8 cellular contexts compared by ENCODE assay signal in genomic region chr5:8458038-8458383, GRCh38.
DNase-seq lines count a peak whose midpoint lies in the region; ATAC-seq and TF ChIP-seq lines count a peak whose summit lies in the region.

No MANE protein-coding gene starts in this region.

- H3K9me3 Mint-ChIP-seq in CD8-positive, alpha-beta T cell = peaks cover under 1% of the 10 kb centered on the region

- CTCF ChIA-PET in CD8-positive, alpha-beta T cell (lab: Charles Lee) = no interaction called here

- H3K27me3 Mint-ChIP-seq in CD8-positive, alpha-beta T cell (ENCODE audit: low read depth) = no peaks in the 10 kb centered on the region

- DNase-seq in CD8-positive, alpha-beta T cell = no peak
- DNase-seq in lung (ENCODE audit: low spot score) = no peak
- no peak for DNase-seq in superior temporal gyrus (ENCODE audit: extremely low spot score)
- DNase-seq in sciatic nerve (ENCODE audit: low spot score) = no peak
- no peak for DNase-seq in NAMALWA (ENCODE audit: low spot score)

- ATAC-seq in CD8-positive, alpha-beta T cell = peak; percentile 11
- ATAC-seq in GM21423 (IDR thresholded peaks at IDR 0.05; ENCODE audit: unreplicated experiment) (peak; percentile 23), lung (ENCODE audit: insufficient read depth, low FRiP score) (peak; percentile 6), sciatic nerve (no peak)

- 32 to 44% methylated on average over 16 to 22 of the region's 22 CpGs for WGBS in lung, 2 donors

- peaks cover 4% of the 10 kb centered on the region for H3K36me3 Mint-ChIP-seq in CD8-positive, alpha-beta T cell

- H3K9me3 ChIP-seq in CD8-positive, alpha-beta T cell (ENCODE audit: low read length) = no peaks in the 10 kb centered on the region
- H3K9me3 ChIP-seq in Loucy (ENCODE audit: insufficient read depth, low read depth, low read length) (no peaks in the 10 kb centered on the region), lung (ENCODE audit: control insufficient read depth in 2 of 2, insufficient read depth in 1 of 2, low read length in 1 of 2) (no peaks in the 10 kb centered on the region)

- peaks cover 7% of the 10 kb centered on the region for H3K4me1 ChIP-seq in CD8-positive, alpha-beta T cell (ENCODE audit: insufficient read depth, low read length)
- H3K4me1 ChIP-seq in Loucy (ENCODE audit: insufficient read depth, low read length, poor library complexity, severe bottlenecking) (no peaks in the 10 kb centered on the region), lung (ENCODE audit: control insufficient read depth in 2 of 2, insufficient read depth in 2 of 2, low read length in 2 of 2) (peaks cover 0 to 6% of the 10 kb centered on the region in 2 donors)

- no peaks in the 10 kb centered on the region for H4K20me1 ChIP-seq in Loucy (ENCODE audit: insufficient read depth, low read length, poor library complexity, severe bottlenecking)

- no peak for TF ChIP-seq CTCF in CD8-positive, alpha-beta T cell (IDR thresholded peaks at IDR 0.05)
- TF ChIP-seq CTCF in Loucy (conservative IDR thresholded peaks at IDR 0.05; ENCODE audit: low read length) (no peak), lung (IDR thresholded peaks at IDR 0.05; ENCODE audit: control extremely low read depth, extremely low read depth) (no peak)

- H3K4me1 Mint-ChIP-seq in CD8-positive, alpha-beta T cell (ENCODE audit: low read depth) = peaks cover 17% of the 10 kb centered on the region

- no peak overlapping the region for H3K9ac ChIP-seq in Loucy (ENCODE audit: low read depth, low read length, poor library complexity, severe bottlenecking)

- H3F3A ChIP-seq in Loucy (ENCODE audit: low read depth) = no peaks in the 10 kb centered on the region

- H3K4me3 Mint-ChIP-seq in CD8-positive, alpha-beta T cell = peak overlapping the region; percentile 83

- peak overlapping the region; percentile 73 for H3K27ac Mint-ChIP-seq in CD8-positive, alpha-beta T cell

- intact Hi-C loops in CD8-positive, alpha-beta T cell (cut with DNase I, micrococcal nuclease) = loop anchor here in 1 of 2 experiments (5.0 kb wide), 1 partner anchor 591 kb away; the partner anchor contains the start of genes FASTKD3 and MTRR
- intact Hi-C loops in sciatic nerve (cut with DNase I) = no loop called here

- H3K79me2 ChIP-seq in Loucy (ENCODE audit: insufficient read depth, low read length) = no peaks in the 10 kb centered on the region

- peak overlapping the region; percentile 38 for H3K27ac ChIP-seq in CD8-positive, alpha-beta T cell (ENCODE audit: low read depth, low read length)
- H3K27ac ChIP-seq in cingulate gyrus (ENCODE audit: low read depth, low read length) (peak overlapping the region; percentile 56), lung (ENCODE audit: low read depth in 1 of 2, low read length in 1 of 2) (peak overlapping the region; percentile 89 to 95)

- H3K4me3 ChIP-seq in CD8-positive, alpha-beta T cell (ENCODE audit: low read depth, low read length) = peak overlapping the region; percentile 75
- H3K4me3 ChIP-seq in Loucy (ENCODE audit: low read length, poor library complexity, severe bottlenecking) (peak overlapping the region; percentile 39), lung (peak overlapping the region; percentile 82)

- no peaks in the 10 kb centered on the region for H3K9me2 ChIP-seq in Loucy (replicated peaks; ENCODE audit: low read depth, low read length)

- no peak overlapping the region for H3K4me2 ChIP-seq in Loucy (ENCODE audit: low read depth, low read length, poor library complexity, severe bottlenecking)

- no peaks in the 10 kb centered on the region for H3K27me3 ChIP-seq in CD8-positive, alpha-beta T cell (ENCODE audit: insufficient read depth, low read length)
- H3K27me3 ChIP-seq in Loucy (ENCODE audit: insufficient read depth, low read length, poor library complexity, severe bottlenecking) (no peaks in the 10 kb centered on the region), lung (ENCODE audit: control insufficient read depth, insufficient read depth) (no peaks in the 10 kb centered on the region)

- H2AFZ ChIP-seq in Loucy (ENCODE audit: low read length) = no peak overlapping the region

- POLR2A ChIA-PET in CD8-positive, alpha-beta T cell (lab: Charles Lee) = interaction anchor here (0.9 kb wide), 1 partner anchor 15 kb away, joined by 3 read pairs; no protein-coding TSS in a partner anchor

- no peaks in the 10 kb centered on the region for H3K36me3 ChIP-seq in CD8-positive, alpha-beta T cell (ENCODE audit: insufficient read depth, low read length)
- H3K36me3 ChIP-seq in Loucy (ENCODE audit: insufficient read depth, low read length) (no peaks in the 10 kb centered on the region), lung (ENCODE audit: control insufficient read depth in 2 of 2, insufficient read depth in 2 of 2, low read length in 2 of 2) (peaks cover 0 to 3% of the 10 kb centered on the region in 2 donors)

Comparison
In these comparisons a context has a peak if more than half of its experiments do, and no peak if none do; other contexts are left out.
1. H3K27ac ChIP-seq: peak in every context shown above with its lines; median percentile 92 in lung; 56 in cingulate gyrus; 38 in CD8-positive, alpha-beta T cell.